Comparison of ENCODE assay signal across 12 cellular contexts in genomic region chr17:27573971-27574525, GRCh38. TPM values are rescaled to one million over a fixed set of nuclear protein-coding genes. Genes with fewer than 3 reads are reported as not detected.
DNase-seq lines count a peak whose midpoint lies in the region; ATAC-seq and TF ChIP-seq lines count a peak whose summit lies in the region.
"Had no signal": no experiment of that assay in that cellular context is flagged by ENCODE, and none has a peak within 500 bp of the region (broad histone marks: within the 10 kb centered on the region; RNA-seq: fewer than 3 reads in every experiment).

No MANE protein-coding gene starts in this region.

- no peaks in the 10 kb centered on the region for H3K36me3 ChIP-seq in tibial nerve

- TF ChIP-seq EP300 in tibial nerve (IDR thresholded peaks at IDR 0.05) = no peak

- peak overlapping the region; percentile 93 for H3K27ac Mint-ChIP-seq in stimulated activated naive CD8-positive, alpha-beta T cell treated with anti-CD3 and anti-CD28 coated beads, Interleukin-15, Interleukin-2, amounts not matched to agents 100 ng/mL and 50 ng/mL, for 24 hours
- H3K27ac Mint-ChIP-seq in stimulated activated naive CD8-positive, alpha-beta T cell treated with anti-CD3 and anti-CD28 coated beads, Interleukin-15, amount 100 ng/mL, for 72 hours = peak overlapping the region in 1 of 2 donors; percentile 79
- H3K27ac Mint-ChIP-seq in activated CD4-positive, alpha-beta memory T cell treated with anti-CD3 and anti-CD28 coated beads, Interleukin-2, amount 10 ng/mL, durations not matched to agents 7 days and 5 days = peak overlapping the region; percentile 7
- H3K27ac Mint-ChIP-seq: CD4-positive, CD25-positive, alpha-beta regulatory T cell had no signal

- H3K27me3 ChIP-seq in tibial nerve = no peaks in the 10 kb centered on the region
- H3K27me3 ChIP-seq: stomach had no signal

- no peak overlapping the region for H3K4me3 Mint-ChIP-seq in stimulated activated naive CD8-positive, alpha-beta T cell treated with anti-CD3 and anti-CD28 coated beads, Interleukin-15, Interleukin-2, amounts not matched to agents 100 ng/mL and 50 ng/mL, for 24 hours
- H3K4me3 Mint-ChIP-seq in stimulated activated naive CD8-positive, alpha-beta T cell treated with anti-CD3 and anti-CD28 coated beads, Interleukin-15, amount 100 ng/mL, for 72 hours = peak overlapping the region in 1 of 2 donors; percentile 5
- no peak overlapping the region for H3K4me3 Mint-ChIP-seq in activated CD4-positive, alpha-beta memory T cell treated with anti-CD3 and anti-CD28 coated beads, Interleukin-2, amount 10 ng/mL, durations not matched to agents 7 days and 5 days
- H3K4me3 Mint-ChIP-seq: CD4-positive, CD25-positive, alpha-beta regulatory T cell had no signal

- CTCF ChIA-PET in activated CD4-positive, alpha-beta memory T cell treated with anti-CD3 and anti-CD28 coated beads, Interleukin-2, amount 10 ng/mL, durations not matched to agents 7 days and 5 days (lab: Charles Lee) = interaction anchor here (0.6 to 2.1 kb wide), 4 partner anchors 9 to 1269 kb away, joined by 3 to 9 read pairs (median 3); no protein-coding TSS in a partner anchor

- POLR2A ChIA-PET in activated CD4-positive, alpha-beta memory T cell treated with anti-CD3 and anti-CD28 coated beads, Interleukin-2, amount 10 ng/mL, durations not matched to agents 7 days and 5 days (lab: Charles Lee) = interaction anchor here (1.0 to 1.3 kb wide), 2 partner anchors 11 to 15 kb away, joined by 3 to 4 read pairs; no protein-coding TSS in a partner anchor

- H3K4me1 ChIP-seq in tibial nerve = peaks cover 0 to 64% (median 36%) of the 10 kb centered on the region in 4 donors

- no peak for TF ChIP-seq CTCF in fibroblast of villous mesenchyme (IDR thresholded peaks at IDR 0.05; ENCODE audit: insufficient read depth, low read depth, low read length)
- TF ChIP-seq CTCF in tibial nerve (IDR thresholded peaks at IDR 0.05) = no peak

- H3K4me3 ChIP-seq in fibroblast of villous mesenchyme (ENCODE audit: low read depth, low read length) (no peak overlapping the region), tibial nerve (no peak overlapping the region)
- H3K4me3 ChIP-seq: stomach had no signal

- DNase-seq in stimulated activated naive CD8-positive, alpha-beta T cell treated with anti-CD3 and anti-CD28 coated beads, Interleukin-15, amount 100 ng/mL, for 72 hours = no peak
- no peak for DNase-seq in activated CD4-positive, alpha-beta memory T cell treated with anti-CD3 and anti-CD28 coated beads, Interleukin-2, amount 10 ng/mL, durations not matched to agents 7 days and 5 days
- DNase-seq in fibroblast of villous mesenchyme (ENCODE audit: low read depth) = peak; percentile 79
- no peak for DNase-seq in tibial nerve (ENCODE audit: low spot score in 2 of 2)
- no peak for DNase-seq in HuH-7 (ENCODE audit: low spot score)
- DNase-seq: NCI-H2171 treated with DMSO at 0.1 percent for 48 hours, stomach had no signal

- peaks cover 40% of the 10 kb centered on the region for H3K36me3 Mint-ChIP-seq in stimulated activated naive CD8-positive, alpha-beta T cell treated with anti-CD3 and anti-CD28 coated beads, Interleukin-15, Interleukin-2, amounts not matched to agents 100 ng/mL and 50 ng/mL, for 24 hours (ENCODE audit: low read depth)
- H3K36me3 Mint-ChIP-seq in activated CD4-positive, alpha-beta memory T cell treated with anti-CD3 and anti-CD28 coated beads, Interleukin-2, amount 10 ng/mL, durations not matched to agents 7 days and 5 days (ENCODE audit: low read depth) = no peaks in the 10 kb centered on the region
- H3K36me3 Mint-ChIP-seq: CD4-positive, CD25-positive, alpha-beta regulatory T cell had no signal

- H3K27ac ChIP-seq in tibial nerve = peak overlapping the region in 1 of 4 donors; percentile 6
- H3K27ac ChIP-seq: stomach had no signal

- H3K9me3 ChIP-seq in tibial nerve = no peaks in the 10 kb centered on the region
- H3K9me3 ChIP-seq: stomach had no signal

- 85 to 94% methylated on average over 4 of the region's 4 CpGs for WGBS in tibial nerve, 2 donors

- no peaks in the 10 kb centered on the region for H3K27me3 Mint-ChIP-seq in stimulated activated naive CD8-positive, alpha-beta T cell treated with anti-CD3 and anti-CD28 coated beads, Interleukin-15, Interleukin-2, amounts not matched to agents 100 ng/mL and 50 ng/mL, for 24 hours
- no peaks in the 10 kb centered on the region for H3K27me3 Mint-ChIP-seq in stimulated activated naive CD8-positive, alpha-beta T cell treated with anti-CD3 and anti-CD28 coated beads, Interleukin-15, amount 100 ng/mL, for 72 hours
- H3K27me3 Mint-ChIP-seq in activated CD4-positive, alpha-beta memory T cell treated with anti-CD3 and anti-CD28 coated beads, Interleukin-2, amount 10 ng/mL, durations not matched to agents 7 days and 5 days = no peaks in the 10 kb centered on the region
- H3K27me3 Mint-ChIP-seq: CD4-positive, CD25-positive, alpha-beta regulatory T cell had no signal

- no peak for TF ChIP-seq POLR2A in tibial nerve (IDR thresholded peaks at IDR 0.05)

- H3K9me3 Mint-ChIP-seq in stimulated activated naive CD8-positive, alpha-beta T cell treated with anti-CD3 and anti-CD28 coated beads, Interleukin-15, Interleukin-2, amounts not matched to agents 100 ng/mL and 50 ng/mL, for 24 hours = no peaks in the 10 kb centered on the region
- no peaks in the 10 kb centered on the region for H3K9me3 Mint-ChIP-seq in stimulated activated naive CD8-positive, alpha-beta T cell treated with anti-CD3 and anti-CD28 coated beads, Interleukin-15, amount 100 ng/mL, for 72 hours
- no peaks in the 10 kb centered on the region for H3K9me3 Mint-ChIP-seq in activated CD4-positive, alpha-beta memory T cell treated with anti-CD3 and anti-CD28 coated beads, Interleukin-2, amount 10 ng/mL, durations not matched to agents 7 days and 5 days
- H3K9me3 Mint-ChIP-seq: CD4-positive, CD25-positive, alpha-beta regulatory T cell had no signal

- peaks cover 92% of the 10 kb centered on the region for H3K4me1 Mint-ChIP-seq in stimulated activated naive CD8-positive, alpha-beta T cell treated with anti-CD3 and anti-CD28 coated beads, Interleukin-15, Interleukin-2, amounts not matched to agents 100 ng/mL and 50 ng/mL, for 24 hours (ENCODE audit: low read depth)
- peaks cover 100% of the 10 kb centered on the region for H3K4me1 Mint-ChIP-seq in stimulated activated naive CD8-positive, alpha-beta T cell treated with anti-CD3 and anti-CD28 coated beads, Interleukin-15, amount 100 ng/mL, for 72 hours
- peaks cover 76% of the 10 kb centered on the region for H3K4me1 Mint-ChIP-seq in activated CD4-positive, alpha-beta memory T cell treated with anti-CD3 and anti-CD28 coated beads, Interleukin-2, amount 10 ng/mL, durations not matched to agents 7 days and 5 days

- ATAC-seq in stimulated activated naive CD8-positive, alpha-beta T cell treated with anti-CD3 and anti-CD28 coated beads, Interleukin-15, amount 100 ng/mL, for 72 hours = no peak
- ATAC-seq in GM18867 (IDR thresholded peaks at IDR 0.05; ENCODE audit: unreplicated experiment) (no peak), GM19463 (IDR thresholded peaks at IDR 0.05; ENCODE audit: unreplicated experiment) (no peak)

RNA-seq across cellular contexts. Expression of gene LGALS9, which starts 56.9 kb away (rescaled TPM):
- total RNA-seq in activated CD4-positive, alpha-beta memory T cell treated with anti-CD3 and anti-CD28 coated beads, Interleukin-2, amount 10 ng/mL, durations not matched to agents 7 days and 5 days = 100 to 1,000 TPM; 238 to 240 TPM
- total RNA-seq in fibroblast of villous mesenchyme = 1.7 and 2.3 TPM in 2 replicates
- total RNA-seq in tibial nerve = 10 to 100 TPM; 11.9 to 73.5 (median 20.7) TPM
- total RNA-seq: SK-MEL-5 had no signal
